ENCODE assay signal across 26 cellular contexts in the genomic region with DNA sequence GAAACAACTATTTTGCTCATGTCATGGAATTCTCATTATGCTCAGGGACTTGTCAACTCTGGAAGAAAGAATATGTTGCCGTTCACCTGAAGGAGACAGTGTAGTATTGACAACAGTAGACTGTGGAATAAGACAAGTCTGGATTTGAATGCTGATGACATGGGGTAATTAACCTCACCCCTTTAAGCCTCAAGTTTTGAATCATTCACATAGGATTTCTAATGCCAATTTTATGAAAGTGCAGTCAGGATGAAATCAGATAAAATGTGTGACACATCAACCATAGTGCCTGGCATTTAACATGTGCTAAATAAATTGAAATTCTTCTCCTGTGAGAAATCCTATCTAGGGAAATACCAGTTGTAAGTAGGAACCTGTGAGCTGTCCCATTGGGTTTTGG.
DNase-seq lines count a peak whose midpoint lies in the region; ATAC-seq and TF ChIP-seq lines count a peak whose summit lies in the region.
"Had no signal": no experiment of that assay in that cellular context is flagged by ENCODE, and none has a peak within 500 bp of the region (broad histone marks: within the 10 kb centered on the region; RNA-seq: fewer than 3 reads in every experiment).

No MANE protein-coding gene starts in this region.

- intact Hi-C loops in MCF 10A (cut with micrococcal nuclease) = loop anchor here (2.0 to 5.0 kb wide), 2 partner anchors 280 to 586 kb away; no protein-coding TSS in a partner anchor
- intact Hi-C loops in breast epithelium (cut with DNase I; ENCODE audit: low total_unique reads) = loop anchor here (2.0 kb wide), 1 partner anchor 52 kb away; no protein-coding TSS in a partner anchor

- ATAC-seq in foreskin keratinocyte = peak; percentile 99
- ATAC-seq: CD8-positive, alpha-beta T cell; gastroesophageal sphincter; HepG2; stimulated activated naive B cell treated with anti-CD40 and anti-IgM and Interleukin-4, amounts not matched to agents 10 μg/mL and 1 μg/mL and 100 μg/mL, for 72 hours had no signal

- H3K4me3 ChIP-seq in breast epithelium = no peak overlapping the region
- H3K4me3 ChIP-seq: dorsolateral prefrontal cortex, gastroesophageal sphincter, SJSA1, thoracic aorta had no signal

- H3K4me3 Mint-ChIP-seq in MCF 10A (ENCODE audit: unreplicated experiment) = no peak overlapping the region
- H3K4me3 Mint-ChIP-seq: CD8-positive, alpha-beta T cell; stimulated activated naive B cell treated with anti-CD40 and anti-IgM and Interleukin-4, amounts not matched to agents 10 μg/mL and 1 μg/mL and 100 μg/mL, for 72 hours; T-helper 1 cell treated with Interleukin-12 subunit alpha and Interleukin-12 subunit beta and Interleukin-4 antibody, amounts not matched to agents 30 μg/mL and 1 μg/mL, for 36 hours had no signal

- CTCF ChIA-PET in MCF 10A (lab: Yijun Ruan, JAX) = interaction anchor here (0.6 to 2.0 kb wide), 9 partner anchors 12 to 859 kb away, joined by 3 to 9 read pairs (median 4); no protein-coding TSS in a partner anchor

- no TSS peak for BruUV-seq in MCF 10A (replicated peaks; lab: Mats Ljungman, UMichigan)

- H3K4me1 ChIP-seq in breast epithelium = no peaks in the 10 kb centered on the region
- H3K4me1 ChIP-seq in foreskin keratinocyte = peaks cover 8% of the 10 kb centered on the region
- H3K4me1 ChIP-seq: gastroesophageal sphincter, SJSA1 had no signal

- H3K27me3 ChIP-seq in breast epithelium (no peaks in the 10 kb centered on the region), foreskin keratinocyte (no peaks in the 10 kb centered on the region)
- H3K27me3 ChIP-seq: gastroesophageal sphincter, neutrophil, SJSA1 had no signal

- H3K27me3 Mint-ChIP-seq in MCF 10A (ENCODE audit: insufficient read depth, unreplicated experiment) = no peaks in the 10 kb centered on the region
- H3K27me3 Mint-ChIP-seq: stimulated activated naive B cell treated with anti-CD40 and anti-IgM and Interleukin-4, amounts not matched to agents 10 μg/mL and 1 μg/mL and 100 μg/mL, for 72 hours had no signal

- H3K9me3 ChIP-seq in breast epithelium = no peaks in the 10 kb centered on the region
- H3K9me3 ChIP-seq: neutrophil, SJSA1, thoracic aorta had no signal

- H3K36me3 ChIP-seq in breast epithelium = no peaks in the 10 kb centered on the region
- H3K36me3 ChIP-seq: gastroesophageal sphincter, neutrophil, SJSA1, thoracic aorta had no signal

- H3K27ac Mint-ChIP-seq in MCF 10A (ENCODE audit: low read depth, unreplicated experiment) = peak overlapping the region; percentile 57
- H3K27ac Mint-ChIP-seq: CD8-positive, alpha-beta T cell; stimulated activated naive B cell treated with anti-CD40 and anti-IgM and Interleukin-4, amounts not matched to agents 10 μg/mL and 1 μg/mL and 100 μg/mL, for 72 hours; T-helper 1 cell treated with Interleukin-12 subunit alpha and Interleukin-12 subunit beta and Interleukin-4 antibody, amounts not matched to agents 30 μg/mL and 1 μg/mL, for 36 hours had no signal

- no peak overlapping the region for H3K27ac ChIP-seq in breast epithelium
- peak overlapping the region; percentile 75 for H3K27ac ChIP-seq in foreskin keratinocyte
- H3K27ac ChIP-seq: 22Rv1, dorsolateral prefrontal cortex, gastroesophageal sphincter, neutrophil, SJSA1, thoracic aorta, VCaP had no signal

- DNase-seq in MCF 10A (ENCODE audit: unreplicated experiment) (peak; percentile 71), breast epithelium (ENCODE audit: low spot score in 2 of 2) (no peak), amniotic epithelial cell (ENCODE audit: low read depth) (peak; percentile 75), foreskin keratinocyte (peak; percentile 96 to 99), GOT3 (lab: John Stamatoyannopoulos, UW) (no peak), activated gamma-delta T cell treated with Interleukin-2 at 50 U/mL for 16 hours (no peak)
- no peak for DNase-seq in activated T-cell treated with anti-CD3 and anti-CD28 coated beads, Interleukin-2, amount 50 U/mL, for 1 hour
- no peak for DNase-seq in activated naive CD4-positive, alpha-beta T cell treated with Interleukin-2 at 50 U/mL for 16 hours
- DNase-seq: activated CD4-positive, alpha-beta T cell treated with anti-CD3 and anti-CD28 coated beads, Interleukin-2, amount 50 U/mL, for 4 hours; amygdala; CD8-positive, alpha-beta T cell; DMS153; dorsolateral prefrontal cortex; kidney; NCI-H1092 treated with DMSO at 0.1 percent for 48 hours; NCI-H2029 treated with DMSO at 0.1 percent for 48 hours; small intestine; stimulated activated naive B cell treated with anti-CD40 and anti-IgM and Interleukin-4, amounts not matched to agents 10 μg/mL and 1 μg/mL and 100 μg/mL, for 72 hours had no signal

- H3K4me1 Mint-ChIP-seq in MCF 10A (ENCODE audit: insufficient read depth, unreplicated experiment) = peaks cover 7% of the 10 kb centered on the region
- H3K4me1 Mint-ChIP-seq: stimulated activated naive B cell treated with anti-CD40 and anti-IgM and Interleukin-4, amounts not matched to agents 10 μg/mL and 1 μg/mL and 100 μg/mL, for 72 hours had no signal

- no peaks in the 10 kb centered on the region for H3K9me3 Mint-ChIP-seq in MCF 10A (ENCODE audit: unreplicated experiment)
- H3K9me3 Mint-ChIP-seq: T-helper 1 cell treated with Interleukin-12 subunit alpha and Interleukin-12 subunit beta and Interleukin-4 antibody, amounts not matched to agents 30 μg/mL and 1 μg/mL, for 36 hours had no signal

- TF ChIP-seq CTCF in MCF 10A (IDR thresholded peaks at IDR 0.05; ENCODE audit: unreplicated experiment) = no peak
- TF ChIP-seq CTCF in breast epithelium (IDR thresholded peaks at IDR 0.05) = no peak
- peak; percentile 99 for TF ChIP-seq CTCF in foreskin keratinocyte (conservative IDR thresholded peaks at IDR 0.05)

- no peak for TF ChIP-seq POLR2A in breast epithelium (IDR thresholded peaks at IDR 0.05)

- no peaks in the 10 kb centered on the region for H3K36me3 Mint-ChIP-seq in MCF 10A (ENCODE audit: insufficient read depth, unreplicated experiment)
- H3K36me3 Mint-ChIP-seq: CD8-positive, alpha-beta T cell had no signal

- POLR2A ChIA-PET in MCF 10A (lab: Yijun Ruan, JAX) = interaction anchor here (0.6 to 2.9 kb wide), 14 partner anchors 44 to 1344 kb away, joined by 3 to 12 read pairs (median 4); no protein-coding TSS in a partner anchor

Comparison
In these comparisons a context has a peak if more than half of its experiments do, and no peak if none do; other contexts are left out.
1. DNase-seq: peak in MCF 10A (single experiment), amniotic epithelial cell (single experiment) and foreskin keratinocyte (2 of 2); none in breast epithelium (0 of 2), GOT3 (single experiment), activated T-cell treated with anti-CD3 and anti-CD28 coated beads, Interleukin-2, amount 50 U/mL, for 1 hour (single experiment), activated gamma-delta T cell treated with Interleukin-2 at 50 U/mL for 16 hours (single experiment) and activated naive CD4-positive, alpha-beta T cell treated with Interleukin-2 at 50 U/mL for 16 hours (single experiment).